In the genomic region with DNA sequence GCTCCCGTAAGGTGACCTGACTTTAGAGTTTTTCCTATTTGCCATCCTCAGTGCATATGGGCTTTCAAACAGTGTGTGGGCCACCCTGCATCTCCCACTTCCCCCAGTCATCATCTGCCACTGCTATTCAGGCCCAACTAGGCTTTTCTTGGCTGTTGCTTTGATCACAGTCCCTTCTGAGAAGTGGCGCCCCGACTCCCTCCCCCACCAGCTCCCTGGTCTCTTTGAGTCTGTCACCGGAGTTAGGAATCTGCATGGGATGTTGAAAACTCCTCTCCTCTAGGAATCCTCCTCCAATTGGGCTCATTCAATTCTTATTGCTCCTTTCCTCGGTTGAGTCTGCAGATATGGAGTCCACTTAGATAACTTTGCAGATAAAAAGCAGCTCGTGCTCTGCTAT, we compare ENCODE assay signal across 19 cellular contexts. TPM values are rescaled to one million over a fixed set of nuclear protein-coding genes. Genes with fewer than 3 reads are reported as not detected.
DNase-seq lines count a peak whose midpoint lies in the region; ATAC-seq, FAIRE-seq and TF ChIP-seq lines count a peak whose summit lies in the region.
"Had no signal": no experiment of that assay in that cellular context is flagged by ENCODE, and none has a peak within 500 bp of the region (broad histone marks: within the 10 kb centered on the region; RNA-seq: fewer than 3 reads in every experiment).

No MANE protein-coding gene starts in this region.

- ATAC-seq in left lobe of liver (no peak), GM21619 (IDR thresholded peaks at IDR 0.05; ENCODE audit: unreplicated experiment) (no peak)

- no peaks in the 10 kb centered on the region for H4K20me1 ChIP-seq in osteoblast (ENCODE audit: insufficient read depth, low read length)

- DNase-seq in H7 (peak; percentile 43), bronchial epithelial cell (ENCODE audit: low read depth) (no peak), left lobe of liver (ENCODE audit: low spot score) (peak; percentile 4), osteoblast (ENCODE audit: insufficient read length, low spot score, missing footprints) (peak; percentile 90), ACHN (no peak), breast epithelium (ENCODE audit: low spot score in 2 of 2) (no peak)
- no peak for DNase-seq in activated effector memory CD4-positive, alpha-beta T cell treated with anti-CD3 and anti-CD28 coated beads, Interleukin-2, amount 50 U/mL, for 16 hours
- DNase-seq: BE2C; CD4-positive, alpha-beta memory T cell; DMS153; DMS79 treated with DMSO at 0.1 percent for 48 hours; EL; IMR-90 had no signal

- no peak overlapping the region for H2AFZ ChIP-seq in osteoblast (ENCODE audit: low read length)

- TF ChIP-seq POLR2A in breast epithelium (IDR thresholded peaks at IDR 0.05): no peak

- peak; percentile 7 for FAIRE-seq in bronchial epithelial cell (lab: Jason Lieb, UNC)
- FAIRE-seq: A204.1, D721Med, G401.6, GM19239 had no signal

- in situ Hi-C loops in ACHN (cut with HindIII; ENCODE audit: low pct_ligation_motif_present, low pct_unique_long_range_greater_than_20kb, low sequenced_read_pairs): loop anchor here (25.0 kb wide), 1 partner anchor 319 kb away; no protein-coding TSS in a partner anchor

- no peak overlapping the region for H3K4me3 ChIP-seq in H7 (ENCODE audit: insufficient read depth, low read depth, low read length)
- no peak overlapping the region for H3K4me3 ChIP-seq in bronchial epithelial cell (ENCODE audit: low read depth, low read length)
- no peak overlapping the region for H3K4me3 ChIP-seq in osteoblast (ENCODE audit: insufficient read depth, low read length)
- H3K4me3 ChIP-seq in breast epithelium: no peak overlapping the region

- no peaks in the 10 kb centered on the region for H3K9me3 ChIP-seq in osteoblast (ENCODE audit: low read depth, low read length)
- no peaks in the 10 kb centered on the region for H3K9me3 ChIP-seq in breast epithelium
- H3K9me3 ChIP-seq: BE2C had no signal

- no peaks in the 10 kb centered on the region for H3K79me2 ChIP-seq in osteoblast (ENCODE audit: insufficient read depth, low read length)

- intact Hi-C loops in breast epithelium (cut with DNase I; ENCODE audit: low total_unique reads): no loop called here

- H3K27me3 ChIP-seq in H7 (ENCODE audit: control insufficient read depth, insufficient read depth, low read length): peaks cover 22% of the 10 kb centered on the region
- peaks cover 33% of the 10 kb centered on the region for H3K27me3 ChIP-seq in bronchial epithelial cell (ENCODE audit: control insufficient read depth, insufficient read depth, low read length)
- H3K27me3 ChIP-seq in osteoblast (ENCODE audit: insufficient read depth, low read length): peaks cover 61% of the 10 kb centered on the region
- H3K27me3 ChIP-seq in breast epithelium: peaks cover 0 to 70% of the 10 kb centered on the region in 2 donors
- H3K27me3 ChIP-seq: BE2C had no signal

- H3K36me3 ChIP-seq in H7 (replicated peaks; ENCODE audit: control insufficient read depth, insufficient read depth, low read length) (no peaks in the 10 kb centered on the region), bronchial epithelial cell (ENCODE audit: control insufficient read depth, insufficient read depth, low read length) (no peaks in the 10 kb centered on the region), osteoblast (ENCODE audit: insufficient read depth, low read length) (no peaks in the 10 kb centered on the region), breast epithelium (no peaks in the 10 kb centered on the region)
- H3K36me3 ChIP-seq: BE2C had no signal

- H3K4me2 ChIP-seq in osteoblast (ENCODE audit: insufficient read depth, low read length): no peak overlapping the region

- no peak overlapping the region for H3K27ac ChIP-seq in osteoblast (ENCODE audit: low read depth, low read length)
- H3K27ac ChIP-seq in breast epithelium: no peak overlapping the region
- H3K27ac ChIP-seq: C4-2B had no signal

- no peak for TF ChIP-seq CTCF in bronchial epithelial cell (IDR thresholded peaks at IDR 0.05; ENCODE audit: insufficient read depth, low read length, severe bottlenecking)
- TF ChIP-seq CTCF in osteoblast (IDR thresholded peaks at IDR 0.05; ENCODE audit: extremely low read depth, low read depth, low read length): no peak
- TF ChIP-seq CTCF in breast epithelium (IDR thresholded peaks at IDR 0.05): no peak

- H3K4me1 ChIP-seq in osteoblast (ENCODE audit: insufficient read depth, low read length): peaks cover under 1% of the 10 kb centered on the region
- no peaks in the 10 kb centered on the region for H3K4me1 ChIP-seq in breast epithelium
- H3K4me1 ChIP-seq: BE2C had no signal

RNA-seq across cellular contexts. Expression of a gene that starts 32.1 kb away (rescaled TPM):
- total RNA-seq in H7 (2014; rRNA removed; shearing (Covaris generic)): 8.1 and 10.0 TPM in 2 replicates
- 9.0 and 10.8 TPM in 2 replicates for total RNA-seq in bronchial epithelial cell
- total RNA-seq in left lobe of liver: 13.0 TPM
- total RNA-seq in osteoblast: 12.7 and 15.2 TPM in 2 replicates
- total RNA-seq in breast epithelium: 10 to 100 TPM; 11.4 to 20.6 (median 15.4) TPM

RNA-seq across cellular contexts. Expression of a gene that starts 38.2 kb away (rescaled TPM):
- 206 and 222 TPM in 2 replicates for total RNA-seq in H7 (2014; rRNA removed; shearing (Covaris generic))
- total RNA-seq in bronchial epithelial cell (134 and 284 TPM in 2 replicates), left lobe of liver (104 TPM), osteoblast (89.3 and 102 TPM in 2 replicates), breast epithelium (100 to 1,000 TPM; 143 to 148 (median 144) TPM)

RNA-seq across cellular contexts. Expression of a gene that starts 48.2 kb away (rescaled TPM):
- total RNA-seq in H7 (2014; rRNA removed; shearing (Covaris generic)): 1.3 and 3.2 TPM in 2 replicates
- total RNA-seq in bronchial epithelial cell (1.6 and 1.7 TPM in 2 replicates), left lobe of liver (6.7 TPM), osteoblast (5.3 and 5.4 TPM in 2 replicates), breast epithelium (10 to 100 TPM in 2 of 3 donors, 1 to 10 TPM in 1; 9.8 to 18.1 (median 12.1) TPM)

Comparison
In these comparisons a context has a peak if more than half of its experiments do, and no peak if none do; other contexts are left out.
1. DNase-seq: peak in H7 (single experiment), left lobe of liver (single experiment) and osteoblast (single experiment); none in bronchial epithelial cell (single experiment), ACHN (single experiment), activated effector memory CD4-positive, alpha-beta T cell treated with anti-CD3 and anti-CD28 coated beads, Interleukin-2, amount 50 U/mL, for 16 hours (single experiment) and breast epithelium (0 of 2).